In the genomic region with DNA sequence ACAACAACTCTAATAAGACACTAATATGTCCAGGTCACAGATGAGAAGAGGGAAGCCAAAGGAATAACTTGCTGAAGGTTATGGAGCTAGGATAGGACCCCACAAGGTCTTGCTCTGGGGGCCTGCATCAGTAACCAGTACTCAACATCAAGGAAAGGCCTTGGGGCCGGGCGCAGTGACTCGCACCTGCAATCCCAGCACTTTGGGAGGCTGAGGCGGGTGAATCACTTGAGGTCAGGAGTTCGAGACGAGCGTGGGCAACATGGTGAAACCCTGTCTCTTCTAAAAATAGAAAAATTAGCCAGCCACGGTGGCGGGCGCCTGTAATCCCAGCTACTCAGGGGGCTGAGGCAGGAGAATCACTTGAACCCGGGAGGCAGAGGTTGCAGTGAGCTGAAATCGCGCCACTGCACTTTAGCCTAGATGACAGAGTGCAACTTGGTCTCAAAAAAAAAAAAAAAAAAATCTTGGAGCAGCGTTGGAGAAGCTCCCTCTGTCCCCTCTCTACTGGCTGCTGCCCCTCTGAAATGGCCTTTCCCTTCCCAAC, we compare ENCODE assay signal across 9 cellular contexts. TPM values are rescaled to one million over a fixed set of nuclear protein-coding genes. Genes with fewer than 3 reads are reported as not detected.
DNase-seq lines count a peak whose midpoint lies in the region; ATAC-seq, FAIRE-seq and TF ChIP-seq lines count a peak whose summit lies in the region.
"Had no signal": no experiment of that assay in that cellular context is flagged by ENCODE, and none has a peak within 500 bp of the region (broad histone marks: within the 10 kb centered on the region; RNA-seq: fewer than 3 reads in every experiment).

No MANE protein-coding gene starts in this region.

- H3K27me3 ChIP-seq in HCT116 (ENCODE audit: insufficient read depth, low read length) (no peaks in the 10 kb centered on the region), fibroblast of lung (ENCODE audit: control insufficient read depth, insufficient read depth, low read length) (no peaks in the 10 kb centered on the region)
- H3K27me3 ChIP-seq: pancreas had no signal

- H3K27ac ChIP-seq in HCT116 (ENCODE audit: low read depth, low read length) = peak overlapping the region; percentile 85
- H3K27ac ChIP-seq in VCaP = peak overlapping the region; percentile 87
- H3K27ac ChIP-seq in fibroblast of lung (ENCODE audit: insufficient read depth, low read length) = peak overlapping the region; percentile 92

- POLR2A ChIA-PET in HCT116 (lab: Charles Lee) = interaction anchor here (0.8 to 3.1 kb wide), 4 partner anchors 27 to 110 kb away, joined by 3 to 31 read pairs (median 5); partner anchors contain the start of gene RPL36

- peaks cover 5% of the 10 kb centered on the region; the same call in 1 of the 2 replicates for H4K20me1 ChIP-seq in HCT116 (ENCODE audit: insufficient read depth)
- H4K20me1 ChIP-seq in fibroblast of lung (ENCODE audit: control insufficient read depth, extremely low read depth, insufficient read depth, low read length) = no peaks in the 10 kb centered on the region

- H3K36me3 ChIP-seq in HCT116 (ENCODE audit: control insufficient read depth in 1 of 2, insufficient read depth in 2 of 2, low read length in 2 of 2) = peaks cover 11 to 20% of the 10 kb centered on the region in 2 experiments; a peak in 3 of 4 replicates
- peaks cover 8% of the 10 kb centered on the region for H3K36me3 ChIP-seq in fibroblast of lung (ENCODE audit: control insufficient read depth, insufficient read depth, low read length)

- no peak for TF ChIP-seq RAD21 in HCT116 (IDR thresholded peaks at IDR 0.05; ENCODE audit: low read depth)

- H3K9ac ChIP-seq in HCT116 (ENCODE audit: low read length) = peak overlapping the region; percentile 99
- H3K9ac ChIP-seq in fibroblast of lung (ENCODE audit: insufficient read depth, low read length) = peak overlapping the region; percentile 32

- BruUV-seq in HCT116 (replicated peaks; lab: Mats Ljungman, UMichigan) = no TSS peak

- TF ChIP-seq POLR2A in HCT116 (IDR thresholded peaks at IDR 0.05; ENCODE audit: borderline replicate concordance, extremely low read depth, insufficient read depth, insufficient read length) (no peak), GM12891 (IDR thresholded peaks at IDR 0.05; ENCODE audit: low read depth, low read length) (no peak)

- H3K4me3 ChIP-seq in HCT116 (replicated peaks in 1 of 2; ENCODE audit: low read depth in 1 of 2, low read length in 2 of 2) = peak overlapping the region; percentile 99 to 100
- H3K4me3 ChIP-seq in fibroblast of lung (replicated peaks in 1 of 4; ENCODE audit: control extremely low read depth in 1 of 4, insufficient read depth in 1 of 4, low read depth in 3 of 4, low read length in 4 of 4) = peak overlapping the region; percentile 71 to 98 (median 88)

- H3K79me2 ChIP-seq in HCT116 (ENCODE audit: insufficient read depth, low read length) (peaks cover 65% of the 10 kb centered on the region), fibroblast of lung (ENCODE audit: control insufficient read depth, insufficient read depth, low read length) (peaks cover 49% of the 10 kb centered on the region)

- no peak for TF ChIP-seq CTCF in HCT116 (IDR thresholded peaks at IDR 0.05 in 2 of 3, conservative IDR thresholded peaks at IDR 0.05 in 1 of 3; ENCODE audit: borderline replicate concordance in 1 of 3, insufficient read depth in 1 of 3, low read depth in 2 of 3, low read length in 2 of 3)
- no peak for TF ChIP-seq CTCF in VCaP (conservative IDR thresholded peaks at IDR 0.05)
- no peak for TF ChIP-seq CTCF in fibroblast of lung (conservative IDR thresholded peaks at IDR 0.05 in 1 of 2, IDR thresholded peaks at IDR 0.05 in 1 of 2; ENCODE audit: low read depth in 1 of 2, low read length in 2 of 2)

- DNase-seq in HCT116 (ENCODE audit: low read depth, low spot score) (no peak), fibroblast of lung (ENCODE audit: low read depth in 2 of 2) (peak; percentile 52 to 63), putamen (ENCODE audit: low spot score) (no peak), GM12891 (ENCODE audit: insufficient read length, low spot score) (no peak)
- DNase-seq in stimulated activated CD4-positive, alpha-beta T cell treated with anti-CD3 and anti-CD28 coated beads, Interleukin-2, amount 100 ng/mL, for 24 hours = peak; percentile 65 to 71

- RAD21 ChIA-PET in HCT116 (lab: Charles Lee; ENCODE audit: low non-redundant PET in 1 of 2, low total read pairs in 2 of 2, uncharacterized antibody in 2 of 2, unreplicated experiment in 2 of 2) = no interaction called here

- H3K9me3 ChIP-seq in HCT116 (ENCODE audit: control insufficient read depth in 1 of 2, insufficient read depth in 1 of 2, low read depth in 1 of 2, low read length in 2 of 2) (no peaks in the 10 kb centered on the region), fibroblast of lung (ENCODE audit: control insufficient read depth, insufficient read depth, low read depth, low read length) (no peaks in the 10 kb centered on the region)
- H3K9me3 ChIP-seq: pancreas had no signal

- FAIRE-seq in GM12891 (lab: Jason Lieb, UNC) = no peak
- FAIRE-seq: pancreas had no signal

- H3K4me2 ChIP-seq in HCT116 (ENCODE audit: low read length) (peak overlapping the region; percentile 88), fibroblast of lung (ENCODE audit: extremely low read depth, insufficient read depth, low read length) (peak overlapping the region; percentile 89)

- CTCF ChIA-PET in HCT116 (lab: Charles Lee) = interaction anchor here (1.5 kb wide), 2 partner anchors 28 to 31 kb away, joined by 6 to 7 read pairs; no protein-coding TSS in a partner anchor

- intact Hi-C loops in HCT116 (cut with micrococcal nuclease) = no loop called here

- no peaks in the 10 kb centered on the region for H3K9me2 ChIP-seq in HCT116 (ENCODE audit: insufficient read depth)

- H2AFZ ChIP-seq in HCT116 (ENCODE audit: low read depth, low read length, poor library complexity, severe bottlenecking) (no peak overlapping the region), fibroblast of lung (ENCODE audit: low read length) (no peak overlapping the region)

- peaks cover 10 to 28% of the 10 kb centered on the region in 2 experiments for H3K4me1 ChIP-seq in HCT116 (ENCODE audit: control insufficient read depth in 1 of 2, insufficient read depth in 2 of 2, low read length in 2 of 2)
- peaks cover 9% of the 10 kb centered on the region for H3K4me1 ChIP-seq in fibroblast of lung (ENCODE audit: control insufficient read depth, extremely low read depth, insufficient read depth, low read length)

- no peak for ATAC-seq in HCT116
- ATAC-seq in HG03135 (IDR thresholded peaks at IDR 0.05; ENCODE audit: unreplicated experiment) = no peak
- no peak for ATAC-seq in HG02759 (IDR thresholded peaks at IDR 0.05; ENCODE audit: unreplicated experiment)
- ATAC-seq: pancreas had no signal

TF ChIP-seq in HCT116, 20 proteins besides CTCF, POLR2A, EP300 and RAD21 (continues in another document):
- TF ChIP-seq TCF7L2 (IDR thresholded peaks at IDR 0.05; ENCODE audit: borderline replicate concordance, extremely low read depth, insufficient read depth, insufficient read length) (no peak), YY1 (IDR thresholded peaks at IDR 0.05; ENCODE audit: extremely low read depth, insufficient replicate concordance, low read depth, low read length) (no peak), POLR2AphosphoS5 (IDR thresholded peaks at IDR 0.05; ENCODE audit: low read depth, low read length) (no peak), EZH2phosphoT487 (IDR thresholded peaks at IDR 0.05; ENCODE audit: borderline replicate concordance) (no peak), EGR1 (IDR thresholded peaks at IDR 0.05; ENCODE audit: low read depth) (no peak)

TF ChIP-seq in GM12891, 5 proteins besides CTCF, POLR2A, EP300 and RAD21:
- no peak for TF ChIP-seq PAX5 (IDR thresholded peaks at IDR 0.05; ENCODE audit: insufficient read depth, low read length, severe bottlenecking)
- no peak for TF ChIP-seq POLR2AphosphoS5 (IDR thresholded peaks at IDR 0.05; ENCODE audit: low read depth, low read length)

RNA-seq across cellular contexts. Expression of gene LONP1, which starts 1.8 kb away (rescaled TPM):
- total RNA-seq in HCT116 (2021; ENCODE audit: unreplicated experiment) = 180 TPM
- 207 and 285 TPM in 2 replicates for polyA plus RNA-seq in HCT116 (2012)
- 149 and 172 TPM in 2 replicates for total RNA-seq in fibroblast of lung
- polyA plus RNA-seq in fibroblast of lung = 29.8 and 37.3 TPM in 2 replicates
- polyA plus RNA-seq in fibroblast of lung (2012) = 52.2 and 71.1 TPM in 2 replicates
- 70.0 and 92.4 TPM in 2 replicates for polyA minus RNA-seq in fibroblast of lung (ENCODE audit: low replicate concordance)
- polyA plus RNA-seq in GM12891 (2012; ENCODE audit: low read depth, missing spikeins) = 53.0 TPM

RNA-seq across cellular contexts. Expression of gene CATSPERD, which starts 2.3 kb away (rescaled TPM):
- not detected for total RNA-seq in HCT116 (2021; ENCODE audit: unreplicated experiment)
- polyA plus RNA-seq in HCT116 (2012) = not detected in 2 replicates
- not detected in 2 replicates for total RNA-seq in fibroblast of lung
- not detected in 2 replicates for polyA plus RNA-seq in fibroblast of lung
- not detected in 2 replicates for polyA plus RNA-seq in fibroblast of lung (2012)
- not detected in 2 replicates for polyA minus RNA-seq in fibroblast of lung (ENCODE audit: low replicate concordance)
- polyA plus RNA-seq in GM12891 (2012; ENCODE audit: low read depth, missing spikeins) = 0.03 TPM
- total RNA-seq: pancreas had no signal
- polyA plus RNA-seq: pancreas had no signal

RNA-seq across cellular contexts. Expression of gene RPL36, which starts 28.0 kb away (rescaled TPM):
- 1,504 TPM for total RNA-seq in HCT116 (2021; ENCODE audit: unreplicated experiment)
- polyA plus RNA-seq in HCT116 (2012) = 2,841 and 3,000 TPM in 2 replicates
- total RNA-seq in fibroblast of lung = 634 and 864 TPM in 2 replicates
- 341 and 394 TPM in 2 replicates for polyA plus RNA-seq in fibroblast of lung
- polyA plus RNA-seq in fibroblast of lung (2012) = 1,113 and 1,403 TPM in 2 replicates
- polyA minus RNA-seq in fibroblast of lung (ENCODE audit: low replicate concordance) = 58.4 and 95.5 TPM in 2 replicates
- 3,116 TPM for polyA plus RNA-seq in GM12891 (2012; ENCODE audit: low read depth, missing spikeins)

RNA-seq across cellular contexts. Expression of gene HSD11B1L, which starts 37.3 kb away (rescaled TPM):
- total RNA-seq in HCT116 (2021; ENCODE audit: unreplicated experiment) (6.0 TPM), fibroblast of lung (11.0 and 13.0 TPM in 2 replicates)
- polyA plus RNA-seq in HCT116 (2012) = 6.4 and 6.9 TPM in 2 replicates
- 3.1 and 5.1 TPM in 2 replicates for polyA plus RNA-seq in fibroblast of lung
- 5.2 and 7.8 TPM in 2 replicates for polyA plus RNA-seq in fibroblast of lung (2012)
- 5.6 TPM in 1 of 2 replicates, not detected in the other for polyA minus RNA-seq in fibroblast of lung (ENCODE audit: low replicate concordance)
- 2.5 TPM for polyA plus RNA-seq in GM12891 (2012; ENCODE audit: low read depth, missing spikeins)

RNA-seq across cellular contexts. Expression of gene MICOS13, which starts 37.8 kb away (rescaled TPM):
- total RNA-seq in HCT116 (2021; ENCODE audit: unreplicated experiment) (61.6 TPM), fibroblast of lung (29.3 and 73.5 TPM in 2 replicates)
- 55.0 and 73.1 TPM in 2 replicates for polyA plus RNA-seq in HCT116 (2012)
- polyA plus RNA-seq in fibroblast of lung = 20.7 and 20.8 TPM in 2 replicates
- polyA plus RNA-seq in fibroblast of lung (2012) = 83.6 and 93.2 TPM in 2 replicates
- 29.2 and 29.9 TPM in 2 replicates for polyA minus RNA-seq in fibroblast of lung (ENCODE audit: low replicate concordance)
- 61.8 TPM for polyA plus RNA-seq in GM12891 (2012; ENCODE audit: low read depth, missing spikeins)

Comparison
In these comparisons a context has a peak if more than half of its experiments do, and no peak if none do; other contexts are left out.
1. DNase-seq: peak in fibroblast of lung (2 of 2) and stimulated activated CD4-positive, alpha-beta T cell treated with anti-CD3 and anti-CD28 coated beads, Interleukin-2, amount 100 ng/mL, for 24 hours (2 of 2); none in HCT116 (single experiment), putamen (single experiment) and GM12891 (single experiment).
2. Peak in every context shown above with its lines, with median percentiles within 50 percentile points of each other: H3K27ac ChIP-seq.